In genomic region chr3:111748132-111748531, GRCh38 we compare ENCODE assay signal across 23 cellular contexts.
DNase-seq lines count a peak whose midpoint lies in the region; ATAC-seq and TF ChIP-seq lines count a peak whose summit lies in the region.
"Had no signal": no experiment of that assay in that cellular context is flagged by ENCODE, and none has a peak within 500 bp of the region (broad histone marks: within the 10 kb centered on the region; RNA-seq: fewer than 3 reads in every experiment).

No MANE protein-coding gene starts in this region.

- TF ChIP-seq CTCF in Calu3 (IDR thresholded peaks at IDR 0.05; ENCODE audit: unreplicated experiment): no peak
- no peak for TF ChIP-seq CTCF in RWPE2 (IDR thresholded peaks at IDR 0.05; ENCODE audit: poor library complexity, severe bottlenecking)

- H3K36me3 Mint-ChIP-seq in Calu3 (ENCODE audit: insufficient read depth, unreplicated experiment): no peaks in the 10 kb centered on the region
- H3K36me3 Mint-ChIP-seq in activated T-helper 2 cell treated with anti-CD3 and anti-CD28 coated beads, Interferon-gamma antibody, Interleukin-2, Interleukin-4, amounts not matched to agents 10 μg/mL and 5 μg/mL and 100 μg/mL, durations not matched to agents 14 hours and 24 hours and 36 hours (ENCODE audit: low read depth): no peaks in the 10 kb centered on the region
- H3K36me3 Mint-ChIP-seq: stimulated activated effector memory CD8-positive, alpha-beta T cell treated with anti-CD3 and anti-CD28 coated beads, Interleukin-12 subunit alpha, Interleukin-12 subunit beta, amount 100 ng/mL, for 72 hours had no signal

- H3K27ac ChIP-seq in RWPE2 (ENCODE audit: poor library complexity, severe bottlenecking) (peak overlapping the region; percentile 91), epithelial cell of prostate (peak overlapping the region; percentile 96), muscle layer of colon (ENCODE audit: low read depth, low read length) (peak overlapping the region; percentile 12)
- H3K27ac ChIP-seq: coronary artery, Peyer's patch, psoas muscle, suprapubic skin had no signal

- H3K4me3 ChIP-seq in RWPE2 (ENCODE audit: severe bottlenecking): no peak overlapping the region
- no peak overlapping the region for H3K4me3 ChIP-seq in muscle layer of colon (ENCODE audit: low read depth in 1 of 2, low read length in 2 of 2)
- H3K4me3 ChIP-seq: coronary artery, GM12878, lung, Peyer's patch, psoas muscle, skin epidermis, suprapubic skin had no signal

- no peaks in the 10 kb centered on the region for H3K9me3 Mint-ChIP-seq in Calu3 (ENCODE audit: low read depth, unreplicated experiment)
- H3K9me3 Mint-ChIP-seq in activated T-helper 2 cell treated with anti-CD3 and anti-CD28 coated beads, Interferon-gamma antibody, Interleukin-2, Interleukin-4, amounts not matched to agents 10 μg/mL and 5 μg/mL and 100 μg/mL, durations not matched to agents 14 hours and 24 hours and 36 hours: peaks cover 4% of the 10 kb centered on the region
- H3K9me3 Mint-ChIP-seq: stimulated activated effector memory CD8-positive, alpha-beta T cell treated with anti-CD3 and anti-CD28 coated beads, Interleukin-12 subunit alpha, Interleukin-12 subunit beta, amount 100 ng/mL, for 72 hours had no signal

- no peak for DNase-seq in Calu3
- DNase-seq in RWPE2 (ENCODE audit: low spot score): no peak
- DNase-seq in epithelial cell of prostate (ENCODE audit: low read depth, low spot score): no peak
- DNase-seq in activated T-helper 2 cell treated with anti-CD3 and anti-CD28 coated beads, Interferon-gamma antibody, Interleukin-2, Interleukin-4, amounts not matched to agents 10 μg/mL and 5 μg/mL and 100 μg/mL, durations not matched to agents 14 hours and 24 hours and 36 hours (ENCODE audit: low spot score): no peak
- DNase-seq in glomerular visceral epithelial cell (ENCODE audit: extremely low spot score): no peak
- DNase-seq in DMS53 (lab: John Stamatoyannopoulos, UW): no peak
- no peak for DNase-seq in activated T-cell treated with anti-CD3 and anti-CD28 coated beads, Interleukin-2, amount 50 U/mL, for 1 hour
- DNase-seq: activated CD4-positive, alpha-beta T cell treated with anti-CD3 and anti-CD28 coated beads for 4 hours; activated naive CD4-positive, alpha-beta T cell treated with anti-CD3 and anti-CD28 coated beads for 36 hours; activated T-cell treated with anti-CD3 and anti-CD28 coated beads, Interleukin-2, amount 50 U/mL, for 4 hours; COR-L47; NCI-H2081; Peyer's patch; psoas muscle; T-helper 17 cell had no signal

- no TSS peak for BruUV-seq in Calu3 (replicated peaks; lab: Mats Ljungman, UMichigan)

- intact Hi-C loops in Calu3 (cut with micrococcal nuclease; ENCODE audit: unreplicated experiment): no loop called here
- intact Hi-C loops in activated T-helper 2 cell treated with anti-CD3 and anti-CD28 coated beads, Interferon-gamma antibody, Interleukin-2, Interleukin-4, amounts not matched to agents 10 μg/mL and 5 μg/mL and 100 μg/mL, durations not matched to agents 14 hours and 24 hours and 36 hours (cut with micrococcal nuclease): no loop called here

- peaks cover 64% of the 10 kb centered on the region for H3K4me1 ChIP-seq in RWPE2 (ENCODE audit: insufficient read depth, poor library complexity, severe bottlenecking)
- H3K4me1 ChIP-seq in muscle layer of colon (ENCODE audit: insufficient read depth, low read length): peaks cover 5% of the 10 kb centered on the region
- H3K4me1 ChIP-seq: Peyer's patch, psoas muscle had no signal

- no peaks in the 10 kb centered on the region for H3K27me3 Mint-ChIP-seq in Calu3 (ENCODE audit: unreplicated experiment)
- H3K27me3 Mint-ChIP-seq in activated T-helper 2 cell treated with anti-CD3 and anti-CD28 coated beads, Interferon-gamma antibody, Interleukin-2, Interleukin-4, amounts not matched to agents 10 μg/mL and 5 μg/mL and 100 μg/mL, durations not matched to agents 14 hours and 24 hours and 36 hours (ENCODE audit: low read depth): peaks cover 1% of the 10 kb centered on the region
- H3K27me3 Mint-ChIP-seq: T-helper 17 cell had no signal

- H3K9me3 ChIP-seq in RWPE2 (ENCODE audit: severe bottlenecking): no peaks in the 10 kb centered on the region
- H3K9me3 ChIP-seq in muscle layer of colon (ENCODE audit: low read length): no peaks in the 10 kb centered on the region
- H3K9me3 ChIP-seq: Peyer's patch, suprapubic skin had no signal

- ATAC-seq in RWPE2 (ENCODE audit: low read depth): no peak
- ATAC-seq: activated T-cell treated with anti-CD3 and anti-CD28 coated beads, Interleukin-2, amount 50 U/mL, for 4 hours; GM12878; HCT116; psoas muscle; stimulated activated effector memory CD8-positive, alpha-beta T cell treated with anti-CD3 and anti-CD28 coated beads, Interleukin-12 subunit alpha, Interleukin-12 subunit beta, amount 100 ng/mL, for 72 hours; T-helper 17 cell had no signal

- no peaks in the 10 kb centered on the region for H3K27me3 ChIP-seq in RWPE2 (ENCODE audit: insufficient read depth, poor library complexity, severe bottlenecking)
- no peaks in the 10 kb centered on the region for H3K27me3 ChIP-seq in muscle layer of colon (ENCODE audit: control insufficient read depth in 1 of 2, insufficient read depth in 2 of 2, low read length in 2 of 2)
- H3K27me3 ChIP-seq: Peyer's patch, suprapubic skin had no signal

- no peak overlapping the region for H3K9ac ChIP-seq in muscle layer of colon (ENCODE audit: low read length)

- peaks cover 40% of the 10 kb centered on the region for H3K4me1 Mint-ChIP-seq in Calu3 (ENCODE audit: low read depth, unreplicated experiment)
- no peaks in the 10 kb centered on the region for H3K4me1 Mint-ChIP-seq in activated T-helper 2 cell treated with anti-CD3 and anti-CD28 coated beads, Interferon-gamma antibody, Interleukin-2, Interleukin-4, amounts not matched to agents 10 μg/mL and 5 μg/mL and 100 μg/mL, durations not matched to agents 14 hours and 24 hours and 36 hours (ENCODE audit: low read depth)
- H3K4me1 Mint-ChIP-seq: stimulated activated effector memory CD8-positive, alpha-beta T cell treated with anti-CD3 and anti-CD28 coated beads, Interleukin-12 subunit alpha, Interleukin-12 subunit beta, amount 100 ng/mL, for 72 hours; T-helper 17 cell had no signal

- H3K36me3 ChIP-seq in RWPE2 (ENCODE audit: low read depth): peaks cover 60% of the 10 kb centered on the region
- no peaks in the 10 kb centered on the region for H3K36me3 ChIP-seq in muscle layer of colon (ENCODE audit: insufficient read depth, low read length)
- H3K36me3 ChIP-seq: Peyer's patch, suprapubic skin had no signal

- peak overlapping the region; percentile 84 for H3K27ac Mint-ChIP-seq in Calu3 (ENCODE audit: unreplicated experiment)
- H3K27ac Mint-ChIP-seq in activated T-helper 2 cell treated with anti-CD3 and anti-CD28 coated beads, Interferon-gamma antibody, Interleukin-2, Interleukin-4, amounts not matched to agents 10 μg/mL and 5 μg/mL and 100 μg/mL, durations not matched to agents 14 hours and 24 hours and 36 hours: no peak overlapping the region
- H3K27ac Mint-ChIP-seq: activated naive CD4-positive, alpha-beta T cell treated with anti-CD3 and anti-CD28 coated beads for 36 hours; stimulated activated effector memory CD8-positive, alpha-beta T cell treated with anti-CD3 and anti-CD28 coated beads, Interleukin-12 subunit alpha, Interleukin-12 subunit beta, amount 100 ng/mL, for 72 hours; T-helper 17 cell had no signal

- CTCF ChIA-PET in Calu3 (lab: Charles Lee): interaction anchor here (0.9 to 1.3 kb wide), 5 partner anchors 13 to 112 kb away, joined by 3 to 7 read pairs (median 5); no protein-coding TSS in a partner anchor

- H3K4me3 Mint-ChIP-seq in Calu3 (ENCODE audit: low read depth, unreplicated experiment): peak overlapping the region; percentile 35
- no peak overlapping the region for H3K4me3 Mint-ChIP-seq in activated T-helper 2 cell treated with anti-CD3 and anti-CD28 coated beads, Interferon-gamma antibody, Interleukin-2, Interleukin-4, amounts not matched to agents 10 μg/mL and 5 μg/mL and 100 μg/mL, durations not matched to agents 14 hours and 24 hours and 36 hours (ENCODE audit: low read depth)
- H3K4me3 Mint-ChIP-seq: activated naive CD4-positive, alpha-beta T cell treated with anti-CD3 and anti-CD28 coated beads for 36 hours; activated T-cell treated with anti-CD3 and anti-CD28 coated beads, Interleukin-2, amount 50 U/mL, for 4 hours; stimulated activated effector memory CD8-positive, alpha-beta T cell treated with anti-CD3 and anti-CD28 coated beads, Interleukin-12 subunit alpha, Interleukin-12 subunit beta, amount 100 ng/mL, for 72 hours; T-helper 17 cell had no signal

Comparison
In these comparisons a context has a peak if more than half of its experiments do, and no peak if none do; other contexts are left out.
1. H3K27ac ChIP-seq: peak in every context shown above with its lines; median percentile 96 in epithelial cell of prostate; 91 in RWPE2; 12 in muscle layer of colon.